20 cellular contexts compared by ENCODE assay signal in the genomic region with DNA sequence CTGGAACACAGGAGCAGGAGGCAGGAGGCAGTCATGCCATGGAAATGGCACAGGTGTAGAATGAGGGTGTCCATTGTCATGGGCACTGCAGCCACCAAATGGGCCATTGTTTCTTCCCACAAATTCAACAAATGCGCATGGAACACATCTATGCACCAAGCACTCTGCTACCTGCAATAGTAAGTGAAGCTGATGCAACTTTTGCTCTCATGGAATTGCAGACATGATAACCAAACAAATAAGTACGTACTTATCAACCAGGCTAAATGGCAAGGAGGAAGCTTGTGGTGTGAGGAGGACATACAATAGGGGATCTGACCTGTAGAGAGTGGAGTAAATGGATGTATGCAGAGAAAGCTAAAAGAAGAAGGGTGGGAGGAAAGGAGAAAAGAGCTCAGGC.
A peak's percentile ranks its signal among the peaks of the same experiment; 100 is the strongest.
DNase-seq lines count a peak whose midpoint lies in the region; ATAC-seq, FAIRE-seq and TF ChIP-seq lines count a peak whose summit lies in the region.
"Had no signal": no experiment of that assay in that cellular context is flagged by ENCODE, and none has a peak within 500 bp of the region (broad histone marks: within the 10 kb centered on the region; RNA-seq: fewer than 3 reads in every experiment).

No MANE protein-coding gene starts in this region.

- WGBS in HepG2 (ENCODE audit: low lambda C conversion rate): 50% methylated on average over 2 of the region's 2 CpGs

- H3K27ac Mint-ChIP-seq in WTC11: no peak overlapping the region
- H3K27ac Mint-ChIP-seq: B cell; CD14-positive monocyte; CD4-positive, alpha-beta T cell; HFFc6 had no signal

- H3K27ac ChIP-seq in C4-2B (peak overlapping the region; percentile 76), HepG2 (ENCODE audit: extremely low read length, insufficient read depth, low read length) (no peak overlapping the region)
- H3K27ac ChIP-seq: BLaER1 had no signal

- FAIRE-seq in HepG2 (lab: Jason Lieb, UNC): no peak
- FAIRE-seq: A204.1, D721Med, GM12878 had no signal

- H3K4me2 ChIP-seq in HepG2 (ENCODE audit: low read depth, low read length): no peak overlapping the region
- H3K4me2 ChIP-seq: BLaER1 had no signal

- no peaks in the 10 kb centered on the region for H3K36me3 ChIP-seq in HepG2 (replicated peaks in 1 of 2; ENCODE audit: control insufficient read depth in 1 of 2, insufficient read depth in 2 of 2, low read length in 2 of 2)
- H3K36me3 ChIP-seq: BLaER1, HAP-1 had no signal

- no peaks in the 10 kb centered on the region for H3K27me3 Mint-ChIP-seq in WTC11 (ENCODE audit: low read depth)

- peaks cover 23% of the 10 kb centered on the region for H3K4me1 ChIP-seq in HepG2 (ENCODE audit: insufficient read depth, low read length)
- H3K4me1 ChIP-seq: BLaER1, HAP-1 had no signal

- H3K36me3 Mint-ChIP-seq in WTC11: no peaks in the 10 kb centered on the region
- H3K36me3 Mint-ChIP-seq: CD14-positive monocyte had no signal

- TF ChIP-seq RAD21 in HepG2 (CRISPR knock-in tag; IDR thresholded peaks at IDR 0.05): no peak

- H3K9me3 ChIP-seq in HepG2 (ENCODE audit: low read length): no peaks in the 10 kb centered on the region
- H3K9me3 ChIP-seq: BLaER1, HAP-1 had no signal

- no peaks in the 10 kb centered on the region; a peak in 1 of 5 replicates for H3K27me3 ChIP-seq in HepG2 (ENCODE audit: control insufficient read depth in 1 of 2, insufficient read depth in 2 of 2, low read length in 2 of 2)
- H3K27me3 ChIP-seq: BLaER1 had no signal

- H3K4me3 ChIP-seq in HepG2 (replicated peaks in 1 of 3; ENCODE audit: insufficient read depth in 1 of 3, low read depth in 2 of 3, low read length in 3 of 3): no peak overlapping the region
- H3K4me3 ChIP-seq: BLaER1, GM12878, HAP-1 had no signal

- peak; percentile 36 for ATAC-seq in WTC11
- no peak for ATAC-seq in HepG2
- no peak for ATAC-seq in GM21528 (IDR thresholded peaks at IDR 0.05; ENCODE audit: low FRiP score, unreplicated experiment)
- ATAC-seq in stimulated activated naive CD8-positive, alpha-beta T cell treated with anti-CD3 and anti-CD28 coated beads, Interleukin-15, Interleukin-2, amounts not matched to agents 100 U/mL and 50 U/mL, for 24 hours: no peak
- no peak for ATAC-seq in HG02678 (IDR thresholded peaks at IDR 0.05; ENCODE audit: unreplicated experiment)
- ATAC-seq: GM12878 had no signal

- peaks cover 24% of the 10 kb centered on the region for H3K9me3 Mint-ChIP-seq in WTC11
- H3K9me3 Mint-ChIP-seq: CD4-positive, alpha-beta T cell had no signal

- TF ChIP-seq EP300 in HepG2 (IDR thresholded peaks at IDR 0.05; ENCODE audit: low read depth in 2 of 2, low read length in 2 of 2) (no peak), HepG2 (CRISPR knock-in tag; IDR thresholded peaks at IDR 0.05; ENCODE audit: borderline replicate concordance) (no peak)

- intact Hi-C loops in HepG2 (cut with micrococcal nuclease; ENCODE audit: unreplicated experiment): no loop called here

- CTCF ChIA-PET in WTC11 (lab: Charles Lee): interaction anchor here (1.8 kb wide), 1 partner anchor 17 kb away, joined by 8 read pairs; no protein-coding TSS in a partner anchor
- CTCF ChIA-PET in HepG2 (lab: Yijun Ruan, JAX; ENCODE audit: low intra/inter-chr PET ratio, low total read pairs): no interaction called here

- BruUV-seq in HepG2 (replicated peaks; lab: Mats Ljungman, UMichigan): no TSS peak

- in situ Hi-C loops in HepG2 (cut with HindIII; ENCODE audit: extremely low pct_ligation_motif_present, low pct_unique_long_range_greater_than_20kb): loop anchor here (25.0 kb wide), 2 partner anchors 266 to 1441 kb away; no protein-coding TSS in a partner anchor

- TF ChIP-seq CTCF in C4-2B (conservative IDR thresholded peaks at IDR 0.05) (no peak), WTC11 (IDR thresholded peaks at IDR 0.05) (no peak), HepG2 (CRISPR knock-in tag; IDR thresholded peaks at IDR 0.05) (no peak)

- DNase-seq in WTC11 (ENCODE audit: low spot score) (no peak), HepG2 (ENCODE audit: low spot score) (no peak)
- DNase-seq in stimulated activated naive CD8-positive, alpha-beta T cell treated with anti-CD3 and anti-CD28 coated beads, Interleukin-15, Interleukin-2, amounts not matched to agents 100 U/mL and 50 U/mL, for 24 hours: no peak
- DNase-seq: CD4-positive, alpha-beta T cell; CD8-positive, alpha-beta memory T cell; DMS 273 treated with DMSO at 0.1 percent for 48 hours; DMS79; EL; GDM1; HFFc6 had no signal

- POLR2A ChIA-PET in WTC11 (lab: Charles Lee) (no interaction called here), HepG2 (lab: Yijun Ruan, JAX) (no interaction called here)

- H4K20me1 ChIP-seq in HepG2 (ENCODE audit: insufficient read depth, low read length): no peaks in the 10 kb centered on the region
- H4K20me1 ChIP-seq: BLaER1 had no signal

- TF ChIP-seq POLR2A in HepG2 (IDR thresholded peaks at IDR 0.05; ENCODE audit: insufficient read depth in 1 of 2, low read depth in 2 of 2, low read length in 2 of 2): no peak

- no peaks in the 10 kb centered on the region for H3K79me2 ChIP-seq in HepG2 (ENCODE audit: insufficient read depth, low read length)

- no peak overlapping the region for H2AFZ ChIP-seq in HepG2 (ENCODE audit: low read length)

- no peak overlapping the region for H3K4me3 Mint-ChIP-seq in WTC11
- H3K4me3 Mint-ChIP-seq: B cell; CD14-positive monocyte; CD4-positive, alpha-beta T cell; CD8-positive, alpha-beta memory T cell; HFFc6 had no signal

- peaks cover 21% of the 10 kb centered on the region for H3K4me1 Mint-ChIP-seq in WTC11
- H3K4me1 Mint-ChIP-seq: B cell; CD14-positive monocyte; CD8-positive, alpha-beta memory T cell had no signal

- H3K9ac ChIP-seq in HepG2 (ENCODE audit: insufficient read depth, low read depth, low read length): no peak overlapping the region
- H3K9ac ChIP-seq: BLaER1 had no signal

TF ChIP-seq in WTC11, 78 proteins besides CTCF, POLR2A, EP300 and RAD21:
- TF ChIP-seq NFATC4 (CRISPR knock-in tag; IDR thresholded peaks at IDR 0.05): no peak
- no peak for TF ChIP-seq FOXJ3 (CRISPR knock-in tag; IDR thresholded peaks at IDR 0.05; ENCODE audit: borderline replicate concordance)
- no peak for TF ChIP-seq ZNF396 (CRISPR knock-in tag; IDR thresholded peaks at IDR 0.05; ENCODE audit: borderline replicate concordance)
- TF ChIP-seq ZNF138 (CRISPR knock-in tag; conservative IDR thresholded peaks at IDR 0.05): no peak
- TF ChIP-seq, protein P1, sequence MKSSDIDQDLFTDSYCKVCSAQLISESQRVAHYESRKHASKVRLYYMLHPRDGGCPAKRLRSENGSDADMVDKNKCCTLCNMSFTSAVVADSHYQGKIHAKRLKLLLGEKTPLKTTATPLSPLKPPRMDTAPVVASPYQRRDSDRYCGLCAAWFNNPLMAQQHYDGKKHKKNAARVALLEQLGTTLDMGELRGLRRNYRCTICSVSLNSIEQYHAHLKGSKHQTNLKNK (CRISPR knock-in tag; IDR thresholded peaks at IDR 0.05): no peak
- peak; percentile 51; the same call in 1 of the 2 replicates for TF ChIP-seq GABPB1 (CRISPR knock-in tag; IDR thresholded peaks at IDR 0.05)

TF ChIP-seq in HepG2, 621 proteins besides CTCF, POLR2A, EP300 and RAD21 (continues in another document):
- TF ChIP-seq NFIB (CRISPR knock-in tag; IDR thresholded peaks at IDR 0.05; ENCODE audit: borderline replicate concordance) (no peak), HES4 (CRISPR knock-in tag; IDR thresholded peaks at IDR 0.05; ENCODE audit: borderline replicate concordance) (no peak)
- TF ChIP-seq, protein P2, sequence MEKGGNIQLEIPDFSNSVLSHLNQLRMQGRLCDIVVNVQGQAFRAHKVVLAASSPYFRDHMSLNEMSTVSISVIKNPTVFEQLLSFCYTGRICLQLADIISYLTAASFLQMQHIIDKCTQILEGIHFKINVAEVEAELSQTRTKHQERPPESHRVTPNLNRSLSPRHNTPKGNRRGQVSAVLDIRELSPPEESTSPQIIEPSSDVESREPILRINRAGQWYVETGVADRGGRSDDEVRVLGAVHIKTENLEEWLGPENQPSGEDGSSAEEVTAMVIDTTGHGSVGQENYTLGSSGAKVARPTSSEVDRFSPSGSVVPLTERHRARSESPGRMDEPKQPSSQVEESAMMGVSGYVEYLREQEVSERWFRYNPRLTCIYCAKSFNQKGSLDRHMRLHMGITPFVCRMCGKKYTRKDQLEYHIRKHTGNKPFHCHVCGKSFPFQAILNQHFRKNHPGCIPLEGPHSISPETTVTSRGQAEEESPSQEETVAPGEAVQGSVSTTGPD (CRISPR knock-in tag; IDR thresholded peaks at IDR 0.05): no peak
